ENCODE assay signal across 1 cellular context in genomic region chr2:15472133-15472532, GRCh38.
TF ChIP-seq lines count a peak whose summit lies in the region.

No MANE protein-coding gene starts in this region.

TF ChIP-seq in HepG2, 621 proteins besides CTCF, POLR2A, EP300 and RAD21 (continued from another document):
- TF ChIP-seq ATF4 (CRISPR knock-in tag; IDR thresholded peaks at IDR 0.05) (no peak), THAP7 (CRISPR knock-in tag; IDR thresholded peaks at IDR 0.05) (no peak), SNRNP70 (IDR thresholded peaks at IDR 0.05; ENCODE audit: low read depth, low read length) (no peak), PRPF4 (IDR thresholded peaks at IDR 0.05; ENCODE audit: low read depth, low read length, poor library complexity, severe bottlenecking) (no peak), ATF2 (CRISPR knock-in tag; IDR thresholded peaks at IDR 0.05) (no peak), NCOA5 (CRISPR knock-in tag; IDR thresholded peaks at IDR 0.05) (no peak), HDAC2 (CRISPR knock-in tag; IDR thresholded peaks at IDR 0.05) (no peak), ETV5 (CRISPR knock-in tag; IDR thresholded peaks at IDR 0.05; ENCODE audit: borderline replicate concordance) (no peak), GMEB2 (CRISPR knock-in tag; IDR thresholded peaks at IDR 0.05; ENCODE audit: low read depth) (no peak)
